13 cellular contexts compared by ENCODE assay signal in the genomic region with DNA sequence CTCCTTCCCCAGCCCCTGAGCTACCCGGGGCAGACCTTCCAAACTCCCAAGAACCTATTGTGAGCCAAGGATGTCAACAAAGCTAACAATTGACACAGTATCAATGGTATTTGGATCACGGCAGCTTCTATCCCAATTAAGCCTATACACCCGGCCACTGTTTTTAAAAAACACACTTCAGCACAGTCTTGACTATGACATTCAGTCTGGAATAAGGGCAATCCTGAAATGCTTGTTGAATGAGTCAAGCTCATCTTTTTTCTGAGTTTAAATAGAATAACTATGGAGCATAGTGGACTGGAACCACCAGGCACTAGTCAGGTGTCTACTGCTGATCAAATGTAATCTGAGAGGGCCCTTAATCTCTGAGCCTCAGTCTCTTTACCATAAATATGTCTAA. TPM values are rescaled to one million over a fixed set of nuclear protein-coding genes. Genes with fewer than 3 reads are reported as not detected.
DNase-seq lines count a peak whose midpoint lies in the region; ATAC-seq and TF ChIP-seq lines count a peak whose summit lies in the region.
"Had no signal": no experiment of that assay in that cellular context is flagged by ENCODE, and none has a peak within 500 bp of the region (broad histone marks: within the 10 kb centered on the region; RNA-seq: fewer than 3 reads in every experiment).

No MANE protein-coding gene starts in this region.

- H3K27ac ChIP-seq in OCI-LY1 (ENCODE audit: low read depth, low read length, poor library complexity, severe bottlenecking) (no peak overlapping the region), endodermal cell (ENCODE audit: low read depth, low read length) (no peak overlapping the region), osteoblast (ENCODE audit: low read depth, low read length) (peak overlapping the region; percentile 40)
- no peak overlapping the region for H3K27ac ChIP-seq in effector memory CD4-positive, alpha-beta T cell (ENCODE audit: insufficient read depth, low read length, poor library complexity, severe bottlenecking)
- H3K27ac ChIP-seq: KMS-11, PC-9 had no signal

- H3K4me1 Mint-ChIP-seq in endodermal cell: peaks cover 13% of the 10 kb centered on the region

- in situ Hi-C loops in Caki2 (cut with HindIII; ENCODE audit: low pct_unique_long_range_greater_than_20kb, low sequenced_read_pairs): no loop called here

- H3K27me3 ChIP-seq in OCI-LY1 (ENCODE audit: insufficient read depth, low read length): no peaks in the 10 kb centered on the region
- no peaks in the 10 kb centered on the region for H3K27me3 ChIP-seq in endodermal cell (ENCODE audit: control insufficient read depth, insufficient read depth, low read length, poor library complexity, severe bottlenecking)
- no peaks in the 10 kb centered on the region for H3K27me3 ChIP-seq in osteoblast (ENCODE audit: insufficient read depth, low read length)
- peaks cover 17% of the 10 kb centered on the region for H3K27me3 ChIP-seq in effector memory CD4-positive, alpha-beta T cell (replicated peaks; ENCODE audit: control insufficient read depth, insufficient read depth, low read length, poor library complexity, severe bottlenecking)

- H3K9ac ChIP-seq in OCI-LY1 (ENCODE audit: low read length): no peak overlapping the region
- H3K9ac ChIP-seq in endodermal cell (ENCODE audit: extremely low read depth, low read length, poor library complexity, severe bottlenecking): no peak overlapping the region
- H3K9ac ChIP-seq: KMS-11 had no signal

- peaks cover 11% of the 10 kb centered on the region for H3K27me3 Mint-ChIP-seq in endodermal cell (ENCODE audit: insufficient read depth)

- H3K9me2 ChIP-seq in OCI-LY1 (ENCODE audit: low read depth, low read length): no peaks in the 10 kb centered on the region

- H3K9me3 Mint-ChIP-seq in endodermal cell: no peaks in the 10 kb centered on the region

- ATAC-seq in GM21576 (IDR thresholded peaks at IDR 0.05; ENCODE audit: unreplicated experiment): no peak
- no peak for ATAC-seq in GM21526 (IDR thresholded peaks at IDR 0.05; ENCODE audit: low FRiP score, unreplicated experiment)
- ATAC-seq: CD8-positive, alpha-beta T cell had no signal

- TF ChIP-seq CTCF in OCI-LY1 (IDR thresholded peaks at IDR 0.05; ENCODE audit: low read length) (no peak), endodermal cell (conservative IDR thresholded peaks at IDR 0.05) (no peak), osteoblast (IDR thresholded peaks at IDR 0.05; ENCODE audit: extremely low read depth, low read depth, low read length) (no peak)

- no peak overlapping the region for H3K4me3 Mint-ChIP-seq in endodermal cell
- H3K4me3 Mint-ChIP-seq: CD8-positive, alpha-beta T cell had no signal

- H4K20me1 ChIP-seq in OCI-LY1 (ENCODE audit: insufficient read depth, low read length) (0 out of 2 replicates have a peak, but pooled peaks cover 2% of the 10 kb centered on the region), osteoblast (ENCODE audit: insufficient read depth, low read length) (peaks cover 3% of the 10 kb centered on the region)

- H3K36me3 ChIP-seq in OCI-LY1 (ENCODE audit: insufficient read depth, low read length) (peaks cover 10% of the 10 kb centered on the region; the same call in 1 of the 2 replicates), endodermal cell (ENCODE audit: control insufficient read depth, insufficient read depth, low read length) (no peaks in the 10 kb centered on the region), osteoblast (ENCODE audit: insufficient read depth, low read length) (peaks cover 3% of the 10 kb centered on the region)
- H3K36me3 ChIP-seq in effector memory CD4-positive, alpha-beta T cell (ENCODE audit: control insufficient read depth, insufficient read depth, low read length): no peaks in the 10 kb centered on the region

- no peak overlapping the region for H2AFZ ChIP-seq in OCI-LY1 (ENCODE audit: low read length)
- peak overlapping the region; percentile 23 for H2AFZ ChIP-seq in osteoblast (ENCODE audit: low read length)
- H2AFZ ChIP-seq: PC-9 had no signal

- H3K4me1 ChIP-seq in OCI-LY1 (ENCODE audit: insufficient read depth, low read length, severe bottlenecking): peaks cover 46% of the 10 kb centered on the region
- H3K4me1 ChIP-seq in endodermal cell (ENCODE audit: control insufficient read depth, insufficient read depth, low read length): peaks cover 4% of the 10 kb centered on the region
- peaks cover 31% of the 10 kb centered on the region for H3K4me1 ChIP-seq in osteoblast (ENCODE audit: insufficient read depth, low read length)
- H3K4me1 ChIP-seq in effector memory CD4-positive, alpha-beta T cell (ENCODE audit: control insufficient read depth, insufficient read depth, low read length, poor library complexity, severe bottlenecking): peaks cover 5% of the 10 kb centered on the region

- H3K4me2 ChIP-seq in OCI-LY1 (ENCODE audit: low read length): peak overlapping the region; percentile 2; the same call in 1 of the 2 replicates
- H3K4me2 ChIP-seq in osteoblast (ENCODE audit: insufficient read depth, low read length): peak overlapping the region; percentile 53
- H3K4me2 ChIP-seq: KMS-11, PC-9 had no signal

- peaks cover 75% of the 10 kb centered on the region for H3K79me2 ChIP-seq in OCI-LY1 (ENCODE audit: insufficient read depth, low read length)
- H3K79me2 ChIP-seq in osteoblast (ENCODE audit: insufficient read depth, low read length): peaks cover 84% of the 10 kb centered on the region

- H3K27ac Mint-ChIP-seq in endodermal cell: peak overlapping the region; percentile 38
- H3K27ac Mint-ChIP-seq: CD8-positive, alpha-beta T cell had no signal

- H3F3A ChIP-seq in OCI-LY1 (ENCODE audit: insufficient read depth, low read length): no peaks in the 10 kb centered on the region

- H3K9me3 ChIP-seq in OCI-LY1 (ENCODE audit: low read length) (no peaks in the 10 kb centered on the region), endodermal cell (ENCODE audit: control insufficient read depth, low read length) (no peaks in the 10 kb centered on the region), osteoblast (ENCODE audit: low read depth, low read length) (no peaks in the 10 kb centered on the region)
- H3K9me3 ChIP-seq in effector memory CD4-positive, alpha-beta T cell (ENCODE audit: control insufficient read depth, low read length): no peaks in the 10 kb centered on the region

- DNase-seq in Caki2 (ENCODE audit: low read depth) (peak; percentile 40), endodermal cell (no peak), osteoblast (ENCODE audit: insufficient read length, low spot score, missing footprints) (peak; percentile 82)
- DNase-seq in effector memory CD4-positive, alpha-beta T cell: no peak
- DNase-seq in activated CD4-positive, alpha-beta T cell treated with anti-CD3 and anti-CD28 coated beads for 48 hours: no peak
- DNase-seq: anterior cingulate cortex; CD8-positive, alpha-beta T cell; PC-9; stimulated activated CD8-positive, alpha-beta memory T cell treated with anti-CD3 and anti-CD28 coated beads, Interleukin-4, amount 100 ng/mL, for 48 hours had no signal

- peaks cover 8% of the 10 kb centered on the region for H3K36me3 Mint-ChIP-seq in endodermal cell (ENCODE audit: low read depth)
- H3K36me3 Mint-ChIP-seq: CD8-positive, alpha-beta T cell had no signal

- 75 to 100% methylated on average over 3 of the region's 3 CpGs for WGBS in endodermal cell (ENCODE audit: insufficient coverage in 1 of 2, insufficient read length in 1 of 2), 2 experiments

- H3K4me3 ChIP-seq in OCI-LY1 (ENCODE audit: low read depth, low read length, poor library complexity, severe bottlenecking) (no peak overlapping the region), endodermal cell (ENCODE audit: low read length) (no peak overlapping the region), osteoblast (ENCODE audit: insufficient read depth, low read length) (no peak overlapping the region)
- no peak overlapping the region for H3K4me3 ChIP-seq in effector memory CD4-positive, alpha-beta T cell (ENCODE audit: insufficient read depth, low read depth, low read length, poor library complexity, severe bottlenecking)
- H3K4me3 ChIP-seq: PC-9 had no signal

RNA-seq across cellular contexts. Expression of gene DENND5B, which starts 5.7 kb away (rescaled TPM):
- 8.3 and 27.7 TPM in 2 replicates for total RNA-seq in Caki2 (2014; rRNA removed; shearing (Covaris generic); ENCODE audit: low replicate concordance)
- total RNA-seq in endodermal cell: 10 to 100 TPM; 24.5 to 34.2 TPM
- polyA plus RNA-seq in endodermal cell (2013, experiment 1 of 2): 24.2 TPM
- 24.3 TPM for polyA plus RNA-seq in endodermal cell (2013, experiment 2 of 2)
- 18.8 and 25.6 TPM in 2 replicates for total RNA-seq in osteoblast

Comparison
In these comparisons a context has a peak if more than half of its experiments do, and no peak if none do; other contexts are left out.
1. DNase-seq: peak in Caki2 (single experiment) and osteoblast (single experiment); none in endodermal cell (single experiment), effector memory CD4-positive, alpha-beta T cell (0 of 3) and activated CD4-positive, alpha-beta T cell treated with anti-CD3 and anti-CD28 coated beads for 48 hours (single experiment).